28 cellular contexts compared by ENCODE assay signal in the genomic region with DNA sequence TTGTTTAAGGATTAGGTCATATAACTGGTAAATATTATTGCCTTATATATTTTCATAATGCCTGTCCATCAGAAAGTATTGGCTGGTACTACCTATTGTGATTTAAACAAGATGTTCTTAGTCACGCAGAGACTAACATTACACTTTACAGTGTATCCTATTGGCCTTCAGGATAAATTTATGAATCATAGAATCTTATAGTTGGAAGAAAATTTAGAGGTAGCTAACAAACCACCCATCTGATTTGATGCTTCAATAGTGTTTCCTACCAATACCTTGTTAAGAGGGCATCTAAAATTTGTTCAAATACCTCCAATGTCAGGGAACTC.
"Had no signal": no experiment of that assay in that cellular context is flagged by ENCODE, and none has a peak within 500 bp of the region (broad histone marks: within the 10 kb centered on the region; RNA-seq: fewer than 3 reads in every experiment).

No MANE protein-coding gene starts in this region.

- H3K9me3 ChIP-seq: colonic mucosa, esophagus muscularis mucosa, esophagus squamous epithelium, gastrocnemius medialis, gastroesophageal sphincter had no signal

- FAIRE-seq: colon, endometrium, endothelial cell of umbilical vein, frontal cortex had no signal

- H3K4me3 ChIP-seq: colonic mucosa, coronary artery, dorsolateral prefrontal cortex, esophagus muscularis mucosa, esophagus squamous epithelium, gastrocnemius medialis, gastroesophageal sphincter, heart left ventricle, heart right ventricle had no signal

- H3K9me3 Mint-ChIP-seq: endodermal cell had no signal

- H3K4me3 Mint-ChIP-seq: dendritic cell treated with granulocyte-macrophage colony-stimulating factor and Interleukin-4, amounts not matched to agents 40 ng/mL and 50 ng/mL, for 4 days; effector memory CD8-positive, alpha-beta T cell; endodermal cell had no signal

- H3K27ac Mint-ChIP-seq: dendritic cell treated with granulocyte-macrophage colony-stimulating factor and Interleukin-4, amounts not matched to agents 40 ng/mL and 50 ng/mL, for 4 days; effector memory CD8-positive, alpha-beta T cell; endodermal cell had no signal

- H3K27me3 ChIP-seq: colonic mucosa, dorsolateral prefrontal cortex, esophagus muscularis mucosa, esophagus squamous epithelium, gastrocnemius medialis, gastroesophageal sphincter, heart left ventricle, heart right ventricle had no signal

- H3K36me3 ChIP-seq: colonic mucosa, esophagus muscularis mucosa, esophagus squamous epithelium, gastrocnemius medialis, gastroesophageal sphincter, heart left ventricle, heart right ventricle had no signal

- H3K27ac ChIP-seq: colonic mucosa, coronary artery, dorsolateral prefrontal cortex, epithelial cell of prostate, esophagus muscularis mucosa, esophagus squamous epithelium, gastrocnemius medialis, gastroesophageal sphincter, heart left ventricle, heart right ventricle had no signal

- H3K4me1 ChIP-seq: colonic mucosa, esophagus muscularis mucosa, esophagus squamous epithelium, gastrocnemius medialis, gastroesophageal sphincter, heart left ventricle, heart right ventricle had no signal

- DNase-seq: colonic mucosa; cortex of kidney; dermis blood vessel endothelial cell; dorsolateral prefrontal cortex; effector CD4-positive, alpha-beta T cell; effector CD8-positive, alpha-beta T cell; effector memory CD4-positive, alpha-beta T cell; effector memory CD8-positive, alpha-beta T cell; endodermal cell; erythroblast; esophagus squamous epithelium; foreskin fibroblast; foreskin melanocyte; gastrocnemius medialis; glutamatergic neuron; head of caudate nucleus; heart left ventricle; heart right ventricle had no signal

- ATAC-seq: effector memory CD8-positive, alpha-beta T cell; esophagus mucosa; gastrocnemius medialis; gastroesophageal sphincter; heart right ventricle had no signal

- H3K27me3 Mint-ChIP-seq: dendritic cell treated with granulocyte-macrophage colony-stimulating factor and Interleukin-4, amounts not matched to agents 40 ng/mL and 50 ng/mL, for 4 days; effector memory CD8-positive, alpha-beta T cell had no signal
